In the genomic region with DNA sequence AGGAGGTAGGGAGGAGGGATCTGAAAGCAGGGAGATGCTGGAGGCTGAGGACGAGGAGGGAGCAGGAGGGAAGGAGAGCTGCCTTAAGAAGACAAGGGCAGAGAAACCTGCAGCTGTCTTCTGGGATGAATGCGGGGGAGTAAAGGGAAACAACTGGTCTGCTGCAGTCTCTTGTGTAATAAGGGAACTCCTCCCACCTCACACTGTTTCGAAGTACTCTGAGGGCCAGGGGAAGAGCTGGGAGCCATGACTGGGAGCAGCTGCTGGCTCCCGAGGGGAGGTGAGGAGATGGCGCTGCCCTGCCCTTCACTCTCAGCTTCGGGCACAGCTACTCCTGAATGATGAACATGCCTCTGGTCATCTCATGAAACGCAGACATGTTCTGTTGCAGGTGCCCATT, we compare ENCODE assay signal across 12 cellular contexts.
A peak's percentile ranks its signal among the peaks of the same experiment; 100 is the strongest.
DNase-seq lines count a peak whose midpoint lies in the region; ATAC-seq and TF ChIP-seq lines count a peak whose summit lies in the region.
"Had no signal": no experiment of that assay in that cellular context is flagged by ENCODE, and none has a peak within 500 bp of the region (broad histone marks: within the 10 kb centered on the region; RNA-seq: fewer than 3 reads in every experiment).

No MANE protein-coding gene starts in this region.

- TF ChIP-seq POLR2A in esophagus muscularis mucosa (IDR thresholded peaks at IDR 0.05; ENCODE audit: low read depth), result no peak

- H3K27ac Mint-ChIP-seq in natural killer cell treated with Interleukin-12 subunit alpha and Interleukin-12 subunit beta and Interleukin-15 and Interleukin-18, amount 100 ng/mL, for 72 hours, result peak overlapping the region in 1 of 2 donors; percentile 77
- H3K27ac Mint-ChIP-seq in activated naive CD8-positive, alpha-beta T cell treated with anti-CD3 and anti-CD28 coated beads, Interleukin-2, amount 50 U/mL, for 24 hours, result no peak overlapping the region

- H3K27me3 ChIP-seq in esophagus muscularis mucosa, result no peaks in the 10 kb centered on the region

- peaks cover 0 to 17% of the 10 kb centered on the region in 2 donors for H3K4me1 Mint-ChIP-seq in natural killer cell treated with Interleukin-12 subunit alpha and Interleukin-12 subunit beta and Interleukin-15 and Interleukin-18, amount 100 ng/mL, for 72 hours (ENCODE audit: low read depth in 2 of 2)
- H3K4me1 Mint-ChIP-seq in activated naive CD8-positive, alpha-beta T cell treated with anti-CD3 and anti-CD28 coated beads, Interleukin-2, amount 50 U/mL, for 24 hours, result no peaks in the 10 kb centered on the region

- peaks cover 4 to 98% (median 71%) of the 10 kb centered on the region in 4 donors for H3K36me3 ChIP-seq in esophagus muscularis mucosa

- no peak for ATAC-seq in natural killer cell treated with Interleukin-12 subunit alpha and Interleukin-12 subunit beta and Interleukin-15 and Interleukin-18, amount 100 ng/mL, for 72 hours
- no peak for ATAC-seq in activated naive CD8-positive, alpha-beta T cell treated with anti-CD3 and anti-CD28 coated beads, Interleukin-2, amount 50 U/mL, for 24 hours
- no peak for ATAC-seq in HG03108 (IDR thresholded peaks at IDR 0.05; ENCODE audit: unreplicated experiment)

- H3K4me3 Mint-ChIP-seq in natural killer cell treated with Interleukin-12 subunit alpha and Interleukin-12 subunit beta and Interleukin-15 and Interleukin-18, amount 100 ng/mL, for 72 hours, result no peak overlapping the region
- H3K4me3 Mint-ChIP-seq in activated naive CD8-positive, alpha-beta T cell treated with anti-CD3 and anti-CD28 coated beads, Interleukin-2, amount 50 U/mL, for 24 hours, result no peak overlapping the region

- H3K9me3 Mint-ChIP-seq in natural killer cell treated with Interleukin-12 subunit alpha and Interleukin-12 subunit beta and Interleukin-15 and Interleukin-18, amount 100 ng/mL, for 72 hours, result no peaks in the 10 kb centered on the region
- H3K9me3 Mint-ChIP-seq in activated naive CD8-positive, alpha-beta T cell treated with anti-CD3 and anti-CD28 coated beads, Interleukin-2, amount 50 U/mL, for 24 hours, result no peaks in the 10 kb centered on the region
- H3K9me3 Mint-ChIP-seq: activated naive CD4-positive, alpha-beta T cell treated with anti-CD3 and anti-CD28 coated beads, Interleukin-2, amount 50 U/mL, for 72 hours had no signal

- no peaks in the 10 kb centered on the region for H3K27me3 Mint-ChIP-seq in natural killer cell treated with Interleukin-12 subunit alpha and Interleukin-12 subunit beta and Interleukin-15 and Interleukin-18, amount 100 ng/mL, for 72 hours
- no peaks in the 10 kb centered on the region for H3K27me3 Mint-ChIP-seq in activated naive CD8-positive, alpha-beta T cell treated with anti-CD3 and anti-CD28 coated beads, Interleukin-2, amount 50 U/mL, for 24 hours

- peak; percentile 61 for DNase-seq in AG08396 (ENCODE audit: low spot score)
- DNase-seq in MV-4-11 (lab: John Stamatoyannopoulos, UW), result peak; percentile 90
- DNase-seq in esophagus muscularis mucosa (ENCODE audit: extremely low spot score), result peak; percentile 90
- DNase-seq in natural killer cell treated with Interleukin-12 subunit alpha and Interleukin-12 subunit beta and Interleukin-15 and Interleukin-18, amount 100 ng/mL, for 72 hours (ENCODE audit: low spot score), result peak; percentile 20
- DNase-seq in activated naive CD8-positive, alpha-beta T cell treated with anti-CD3 and anti-CD28 coated beads, Interleukin-2, amount 50 U/mL, for 24 hours, result no peak
- no peak for DNase-seq in HK-2 (ENCODE audit: unreplicated experiment)
- DNase-seq in OCI-M2 (lab: John Stamatoyannopoulos, UW; ENCODE audit: unreplicated experiment), result no peak
- DNase-seq: NCI-H69 had no signal

- H3K27ac ChIP-seq in esophagus muscularis mucosa (replicated peaks in 1 of 4), result peak overlapping the region in 3 of 4 donors; percentile 9 to 15 (median 13)
- H3K27ac ChIP-seq: epithelial cell of prostate, VCaP had no signal

- TF ChIP-seq EP300 in esophagus muscularis mucosa (IDR thresholded peaks at IDR 0.05), result no peak

- peaks cover 0 to 11% (median 7%) of the 10 kb centered on the region in 4 donors for H3K4me1 ChIP-seq in esophagus muscularis mucosa

- no peak overlapping the region for H3K4me3 ChIP-seq in esophagus muscularis mucosa

- H3K36me3 Mint-ChIP-seq in natural killer cell treated with Interleukin-12 subunit alpha and Interleukin-12 subunit beta and Interleukin-15 and Interleukin-18, amount 100 ng/mL, for 72 hours, result peaks cover 23% of the 10 kb centered on the region
- peaks cover 14% of the 10 kb centered on the region for H3K36me3 Mint-ChIP-seq in activated naive CD8-positive, alpha-beta T cell treated with anti-CD3 and anti-CD28 coated beads, Interleukin-2, amount 50 U/mL, for 24 hours (ENCODE audit: low read depth)

- intact Hi-C loops in esophagus muscularis mucosa (cut with DNase I), result no loop called here

- no peaks in the 10 kb centered on the region for H3K9me3 ChIP-seq in esophagus muscularis mucosa

- TF ChIP-seq CTCF in esophagus muscularis mucosa (IDR thresholded peaks at IDR 0.05), result no peak

- WGBS in esophagus muscularis mucosa, result 34% methylated on average over 5 of the region's 7 CpGs

Comparison
In these comparisons a context has a peak if more than half of its experiments do, and no peak if none do; other contexts are left out.
1. DNase-seq: peak in AG08396 (single experiment), MV-4-11 (single experiment), esophagus muscularis mucosa (single experiment) and natural killer cell treated with Interleukin-12 subunit alpha and Interleukin-12 subunit beta and Interleukin-15 and Interleukin-18, amount 100 ng/mL, for 72 hours (single experiment); none in activated naive CD8-positive, alpha-beta T cell treated with anti-CD3 and anti-CD28 coated beads, Interleukin-2, amount 50 U/mL, for 24 hours (single experiment), HK-2 (single experiment) and OCI-M2 (single experiment).